1 cellular context compared by ENCODE assay signal in the genomic region with DNA sequence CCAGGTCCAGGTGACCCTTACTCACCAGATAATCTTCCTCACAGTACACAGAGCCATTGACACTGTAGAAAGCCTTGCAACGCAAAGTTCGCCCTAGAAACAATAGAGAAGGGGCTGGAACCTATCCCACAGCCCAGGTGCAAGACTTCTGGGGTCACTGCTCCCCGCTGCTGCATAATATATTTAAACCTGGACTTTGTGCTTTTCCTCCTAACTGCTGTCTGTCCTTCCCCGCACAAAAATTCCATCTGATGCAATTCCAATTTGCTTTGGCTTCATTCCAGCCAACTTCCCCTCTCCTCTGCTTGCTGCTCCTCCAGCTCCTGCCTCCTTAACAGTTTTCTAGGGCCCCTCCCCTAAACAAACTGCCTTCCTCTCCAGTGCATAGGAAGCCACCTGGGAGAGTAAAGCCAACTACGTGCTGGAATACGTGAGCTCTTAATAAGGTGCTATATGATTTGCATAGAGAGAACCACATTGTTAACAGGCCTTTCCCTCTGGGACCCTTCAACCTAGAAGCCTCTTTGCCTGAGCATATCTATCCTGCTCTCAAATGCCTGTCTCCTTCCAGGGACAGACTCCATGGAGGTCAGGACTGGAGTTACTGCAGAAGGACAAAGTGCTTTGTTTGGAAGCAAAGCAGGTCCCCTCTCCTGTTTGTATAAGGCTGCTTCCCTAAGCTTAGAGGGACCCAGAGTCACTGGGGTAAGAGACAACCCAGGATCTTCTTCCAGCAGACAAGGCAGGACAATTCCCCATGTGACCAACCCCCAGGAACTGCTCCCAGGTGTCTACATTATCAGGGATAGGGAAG.
TF ChIP-seq lines count a peak whose summit lies in the region.

No MANE protein-coding gene starts in this region.

TF ChIP-seq in HepG2, 621 proteins besides CTCF, POLR2A, EP300 and RAD21 (continued from another document and continues in another):
- TF ChIP-seq, protein P1, sequence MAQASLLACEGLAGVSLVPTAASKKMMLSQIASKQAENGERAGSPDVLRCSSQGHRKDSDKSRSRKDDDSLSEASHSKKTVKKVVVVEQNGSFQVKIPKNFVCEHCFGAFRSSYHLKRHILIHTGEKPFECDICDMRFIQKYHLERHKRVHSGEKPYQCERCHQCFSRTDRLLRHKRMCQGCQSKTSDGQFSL (CRISPR knock-in tag; IDR thresholded peaks at IDR 0.05) = no peak
- TF ChIP-seq TBL1XR1 (IDR thresholded peaks at IDR 0.05; ENCODE audit: borderline replicate concordance, low read length, partially characterized antibody) = peak; percentile 90
- TF ChIP-seq TP53 (CRISPR knock-in tag; conservative IDR thresholded peaks at IDR 0.05) = no peak
- no peak for TF ChIP-seq ZSCAN20 (CRISPR knock-in tag; IDR thresholded peaks at IDR 0.05; ENCODE audit: borderline replicate concordance)
- TF ChIP-seq, protein P2, sequence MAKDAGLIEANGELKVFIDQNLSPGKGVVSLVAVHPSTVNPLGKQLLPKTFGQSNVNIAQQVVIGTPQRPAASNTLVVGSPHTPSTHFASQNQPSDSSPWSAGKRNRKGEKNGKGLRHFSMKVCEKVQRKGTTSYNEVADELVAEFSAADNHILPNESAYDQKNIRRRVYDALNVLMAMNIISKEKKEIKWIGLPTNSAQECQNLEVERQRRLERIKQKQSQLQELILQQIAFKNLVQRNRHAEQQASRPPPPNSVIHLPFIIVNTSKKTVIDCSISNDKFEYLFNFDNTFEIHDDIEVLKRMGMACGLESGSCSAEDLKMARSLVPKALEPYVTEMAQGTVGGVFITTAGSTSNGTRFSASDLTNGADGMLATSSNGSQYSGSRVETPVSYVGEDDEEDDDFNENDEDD (CRISPR knock-in tag; IDR thresholded peaks at IDR 0.05; ENCODE audit: borderline replicate concordance) = peak; percentile 19; the same call in 1 of the 2 replicates
- TF ChIP-seq, protein P3, sequence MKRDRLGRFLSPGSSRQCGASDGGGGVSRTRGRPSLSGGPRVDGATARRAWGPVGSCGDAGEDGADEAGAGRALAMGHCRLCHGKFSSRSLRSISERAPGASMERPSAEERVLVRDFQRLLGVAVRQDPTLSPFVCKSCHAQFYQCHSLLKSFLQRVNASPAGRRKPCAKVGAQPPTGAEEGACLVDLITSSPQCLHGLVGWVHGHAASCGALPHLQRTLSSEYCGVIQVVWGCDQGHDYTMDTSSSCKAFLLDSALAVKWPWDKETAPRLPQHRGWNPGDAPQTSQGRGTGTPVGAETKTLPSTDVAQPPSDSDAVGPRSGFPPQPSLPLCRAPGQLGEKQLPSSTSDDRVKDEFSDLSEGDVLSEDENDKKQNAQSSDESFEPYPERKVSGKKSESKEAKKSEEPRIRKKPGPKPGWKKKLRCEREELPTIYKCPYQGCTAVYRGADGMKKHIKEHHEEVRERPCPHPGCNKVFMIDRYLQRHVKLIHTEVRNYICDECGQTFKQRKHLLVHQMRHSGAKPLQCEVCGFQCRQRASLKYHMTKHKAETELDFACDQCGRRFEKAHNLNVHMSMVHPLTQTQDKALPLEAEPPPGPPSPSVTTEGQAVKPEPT (CRISPR knock-in tag; IDR thresholded peaks at IDR 0.05; ENCODE audit: low read depth) = peak; percentile 99
- TF ChIP-seq, protein P4, sequence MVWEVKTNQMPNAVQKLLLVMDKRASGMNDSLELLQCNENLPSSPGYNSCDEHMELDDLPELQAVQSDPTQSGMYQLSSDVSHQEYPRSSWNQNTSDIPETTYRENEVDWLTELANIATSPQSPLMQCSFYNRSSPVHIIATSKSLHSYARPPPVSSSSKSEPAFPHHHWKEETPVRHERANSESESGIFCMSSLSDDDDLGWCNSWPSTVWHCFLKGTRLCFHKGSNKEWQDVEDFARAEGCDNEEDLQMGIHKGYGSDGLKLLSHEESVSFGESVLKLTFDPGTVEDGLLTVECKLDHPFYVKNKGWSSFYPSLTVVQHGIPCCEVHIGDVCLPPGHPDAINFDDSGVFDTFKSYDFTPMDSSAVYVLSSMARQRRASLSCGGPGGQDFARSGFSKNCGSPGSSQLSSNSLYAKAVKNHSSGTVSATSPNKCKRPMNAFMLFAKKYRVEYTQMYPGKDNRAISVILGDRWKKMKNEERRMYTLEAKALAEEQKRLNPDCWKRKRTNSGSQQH (CRISPR knock-in tag; IDR thresholded peaks at IDR 0.05; ENCODE audit: low read depth) = 0 out of 2 replicates have a peak, but pooled peaks have one; percentile 59
- TF ChIP-seq, protein P5, sequence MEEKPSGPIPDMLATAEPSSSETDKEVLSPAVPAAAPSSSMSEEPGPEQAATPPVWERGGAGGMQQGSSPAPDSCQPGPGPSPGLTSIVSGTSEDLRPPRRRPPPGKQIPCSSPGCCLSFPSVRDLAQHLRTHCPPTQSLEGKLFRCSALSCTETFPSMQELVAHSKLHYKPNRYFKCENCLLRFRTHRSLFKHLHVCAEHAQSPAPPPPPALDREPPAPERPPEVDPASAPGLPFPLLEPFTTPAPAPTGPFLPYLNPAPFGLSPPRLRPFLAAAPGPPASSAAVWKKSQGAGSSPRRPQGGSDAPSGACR (CRISPR knock-in tag; IDR thresholded peaks at IDR 0.05) = no peak
- TF ChIP-seq GATA4 (IDR thresholded peaks at IDR 0.05; ENCODE audit: borderline replicate concordance, low read depth) = peak; percentile 79; the same call in 1 of the 2 replicates
- TF ChIP-seq AGO2 (optimal IDR thresholded peaks at IDR 0.05; ENCODE audit: low read depth, low read length) = peak; percentile 10
- TF ChIP-seq, protein P6, sequence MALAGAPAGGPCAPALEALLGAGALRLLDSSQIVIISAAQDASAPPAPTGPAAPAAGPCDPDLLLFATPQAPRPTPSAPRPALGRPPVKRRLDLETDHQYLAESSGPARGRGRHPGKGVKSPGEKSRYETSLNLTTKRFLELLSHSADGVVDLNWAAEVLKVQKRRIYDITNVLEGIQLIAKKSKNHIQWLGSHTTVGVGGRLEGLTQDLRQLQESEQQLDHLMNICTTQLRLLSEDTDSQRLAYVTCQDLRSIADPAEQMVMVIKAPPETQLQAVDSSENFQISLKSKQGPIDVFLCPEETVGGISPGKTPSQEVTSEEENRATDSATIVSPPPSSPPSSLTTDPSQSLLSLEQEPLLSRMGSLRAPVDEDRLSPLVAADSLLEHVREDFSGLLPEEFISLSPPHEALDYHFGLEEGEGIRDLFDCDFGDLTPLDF (CRISPR knock-in tag; IDR thresholded peaks at IDR 0.05) = no peak
- TF ChIP-seq, protein P7, sequence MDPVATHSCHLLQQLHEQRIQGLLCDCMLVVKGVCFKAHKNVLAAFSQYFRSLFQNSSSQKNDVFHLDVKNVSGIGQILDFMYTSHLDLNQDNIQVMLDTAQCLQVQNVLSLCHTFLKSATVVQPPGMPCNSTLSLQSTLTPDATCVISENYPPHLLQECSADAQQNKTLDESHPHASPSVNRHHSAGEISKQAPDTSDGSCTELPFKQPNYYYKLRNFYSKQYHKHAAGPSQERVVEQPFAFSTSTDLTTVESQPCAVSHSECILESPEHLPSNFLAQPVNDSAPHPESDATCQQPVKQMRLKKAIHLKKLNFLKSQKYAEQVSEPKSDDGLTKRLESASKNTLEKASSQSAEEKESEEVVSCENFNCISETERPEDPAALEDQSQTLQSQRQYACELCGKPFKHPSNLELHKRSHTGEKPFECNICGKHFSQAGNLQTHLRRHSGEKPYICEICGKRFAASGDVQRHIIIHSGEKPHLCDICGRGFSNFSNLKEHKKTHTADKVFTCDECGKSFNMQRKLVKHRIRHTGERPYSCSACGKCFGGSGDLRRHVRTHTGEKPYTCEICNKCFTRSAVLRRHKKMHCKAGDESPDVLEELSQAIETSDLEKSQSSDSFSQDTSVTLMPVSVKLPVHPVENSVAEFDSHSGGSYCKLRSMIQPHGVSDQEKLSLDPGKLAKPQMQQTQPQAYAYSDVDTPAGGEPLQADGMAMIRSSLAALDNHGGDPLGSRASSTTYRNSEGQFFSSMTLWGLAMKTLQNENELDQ (CRISPR knock-in tag; IDR thresholded peaks at IDR 0.05; ENCODE audit: borderline replicate concordance) = peak; percentile 57; the same call in 1 of the 2 replicates
- no peak for TF ChIP-seq HIVEP1 (CRISPR knock-in tag; IDR thresholded peaks at IDR 0.05)
- TF ChIP-seq SRSF9 (IDR thresholded peaks at IDR 0.05; ENCODE audit: borderline replicate concordance, insufficient read depth, low read depth, low read length, poor library complexity, severe bottlenecking) = no peak
- TF ChIP-seq, protein P8, sequence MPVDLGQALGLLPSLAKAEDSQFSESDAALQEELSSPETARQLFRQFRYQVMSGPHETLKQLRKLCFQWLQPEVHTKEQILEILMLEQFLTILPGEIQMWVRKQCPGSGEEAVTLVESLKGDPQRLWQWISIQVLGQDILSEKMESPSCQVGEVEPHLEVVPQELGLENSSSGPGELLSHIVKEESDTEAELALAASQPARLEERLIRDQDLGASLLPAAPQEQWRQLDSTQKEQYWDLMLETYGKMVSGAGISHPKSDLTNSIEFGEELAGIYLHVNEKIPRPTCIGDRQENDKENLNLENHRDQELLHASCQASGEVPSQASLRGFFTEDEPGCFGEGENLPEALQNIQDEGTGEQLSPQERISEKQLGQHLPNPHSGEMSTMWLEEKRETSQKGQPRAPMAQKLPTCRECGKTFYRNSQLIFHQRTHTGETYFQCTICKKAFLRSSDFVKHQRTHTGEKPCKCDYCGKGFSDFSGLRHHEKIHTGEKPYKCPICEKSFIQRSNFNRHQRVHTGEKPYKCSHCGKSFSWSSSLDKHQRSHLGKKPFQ (CRISPR knock-in tag; IDR thresholded peaks at IDR 0.05; ENCODE audit: insufficient replicate concordance) = no peak
- no peak for TF ChIP-seq TGIF2 (CRISPR knock-in tag; IDR thresholded peaks at IDR 0.05)
- peak; percentile 78 for TF ChIP-seq GATAD1 (CRISPR knock-in tag; IDR thresholded peaks at IDR 0.05)
- TF ChIP-seq, protein P9, sequence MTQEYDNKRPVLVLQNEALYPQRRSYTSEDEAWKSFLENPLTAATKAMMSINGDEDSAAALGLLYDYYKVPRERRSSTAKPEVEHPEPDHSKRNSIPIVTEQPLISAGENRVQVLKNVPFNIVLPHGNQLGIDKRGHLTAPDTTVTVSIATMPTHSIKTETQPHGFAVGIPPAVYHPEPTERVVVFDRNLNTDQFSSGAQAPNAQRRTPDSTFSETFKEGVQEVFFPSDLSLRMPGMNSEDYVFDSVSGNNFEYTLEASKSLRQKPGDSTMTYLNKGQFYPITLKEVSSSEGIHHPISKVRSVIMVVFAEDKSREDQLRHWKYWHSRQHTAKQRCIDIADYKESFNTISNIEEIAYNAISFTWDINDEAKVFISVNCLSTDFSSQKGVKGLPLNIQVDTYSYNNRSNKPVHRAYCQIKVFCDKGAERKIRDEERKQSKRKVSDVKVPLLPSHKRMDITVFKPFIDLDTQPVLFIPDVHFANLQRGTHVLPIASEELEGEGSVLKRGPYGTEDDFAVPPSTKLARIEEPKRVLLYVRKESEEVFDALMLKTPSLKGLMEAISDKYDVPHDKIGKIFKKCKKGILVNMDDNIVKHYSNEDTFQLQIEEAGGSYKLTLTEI (CRISPR knock-in tag; conservative IDR thresholded peaks at IDR 0.05) = no peak
- peak; percentile 95 for TF ChIP-seq ZNF619 (CRISPR knock-in tag; IDR thresholded peaks at IDR 0.05)
- TF ChIP-seq KMT2B (CRISPR knock-in tag; IDR thresholded peaks at IDR 0.05) = peak; percentile 84
- TF ChIP-seq, protein P10, sequence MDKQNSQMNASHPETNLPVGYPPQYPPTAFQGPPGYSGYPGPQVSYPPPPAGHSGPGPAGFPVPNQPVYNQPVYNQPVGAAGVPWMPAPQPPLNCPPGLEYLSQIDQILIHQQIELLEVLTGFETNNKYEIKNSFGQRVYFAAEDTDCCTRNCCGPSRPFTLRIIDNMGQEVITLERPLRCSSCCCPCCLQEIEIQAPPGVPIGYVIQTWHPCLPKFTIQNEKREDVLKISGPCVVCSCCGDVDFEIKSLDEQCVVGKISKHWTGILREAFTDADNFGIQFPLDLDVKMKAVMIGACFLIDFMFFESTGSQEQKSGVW (CRISPR knock-in tag; IDR thresholded peaks at IDR 0.05; ENCODE audit: borderline replicate concordance) = no peak
- TF ChIP-seq RBM39 (IDR thresholded peaks at IDR 0.05; ENCODE audit: low read depth, low read length, poor library complexity, severe bottlenecking) = no peak
- TF ChIP-seq RBM22 (optimal IDR thresholded peaks at IDR 0.05; ENCODE audit: low read length) = peak; percentile 16
- no peak for TF ChIP-seq HES4 (CRISPR knock-in tag; IDR thresholded peaks at IDR 0.05; ENCODE audit: borderline replicate concordance)
- TF ChIP-seq ZNF224 (CRISPR knock-in tag; IDR thresholded peaks at IDR 0.05) = no peak
- peak; percentile 20; the same call in 1 of the 2 replicates for TF ChIP-seq ZNF720 (CRISPR knock-in tag; IDR thresholded peaks at IDR 0.05)
- no peak for TF ChIP-seq ZSCAN21 (CRISPR knock-in tag; IDR thresholded peaks at IDR 0.05; ENCODE audit: borderline replicate concordance)
- TF ChIP-seq PCBP2 (optimal IDR thresholded peaks at IDR 0.05; ENCODE audit: low read depth, low read length, poor library complexity, severe bottlenecking) = peak; percentile 16
- TF ChIP-seq, protein P11, sequence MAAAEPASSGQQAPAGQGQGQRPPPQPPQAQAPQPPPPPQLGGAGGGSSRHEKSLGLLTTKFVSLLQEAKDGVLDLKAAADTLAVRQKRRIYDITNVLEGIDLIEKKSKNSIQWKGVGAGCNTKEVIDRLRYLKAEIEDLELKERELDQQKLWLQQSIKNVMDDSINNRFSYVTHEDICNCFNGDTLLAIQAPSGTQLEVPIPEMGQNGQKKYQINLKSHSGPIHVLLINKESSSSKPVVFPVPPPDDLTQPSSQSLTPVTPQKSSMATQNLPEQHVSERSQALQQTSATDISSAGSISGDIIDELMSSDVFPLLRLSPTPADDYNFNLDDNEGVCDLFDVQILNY (CRISPR knock-in tag; conservative IDR thresholded peaks at IDR 0.05) = no peak
- TF ChIP-seq JUN (CRISPR knock-in tag; IDR thresholded peaks at IDR 0.05) = peak; percentile 95
- peak; percentile 80 for TF ChIP-seq ZNF335 (CRISPR knock-in tag; IDR thresholded peaks at IDR 0.05)
- TF ChIP-seq, protein P12, sequence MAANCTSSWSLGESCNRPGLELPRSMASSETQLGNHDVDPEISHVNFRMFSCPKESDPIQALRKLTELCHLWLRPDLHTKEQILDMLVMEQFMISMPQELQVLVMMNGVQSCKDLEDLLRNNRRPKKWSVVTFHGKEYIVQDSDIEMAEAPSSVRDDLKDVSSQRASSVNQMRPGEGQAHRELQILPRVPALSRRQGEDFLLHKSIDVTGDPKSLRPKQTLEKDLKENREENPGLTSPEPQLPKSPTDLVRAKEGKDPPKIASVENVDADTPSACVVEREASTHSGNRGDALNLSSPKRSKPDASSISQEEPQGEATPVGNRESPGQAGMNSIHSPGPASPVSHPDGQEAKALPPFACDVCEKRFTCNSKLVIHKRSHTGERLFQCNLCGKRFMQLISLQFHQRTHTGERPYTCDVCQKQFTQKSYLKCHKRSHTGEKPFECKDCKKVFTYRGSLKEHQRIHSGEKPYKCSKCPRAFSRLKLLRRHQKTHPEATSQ (CRISPR knock-in tag; IDR thresholded peaks at IDR 0.05; ENCODE audit: borderline replicate concordance) = no peak
- peak; percentile 81; the same call in 1 of the 2 replicates for TF ChIP-seq TOE1 (CRISPR knock-in tag; IDR thresholded peaks at IDR 0.05)
- peak; percentile 99 for TF ChIP-seq CEBPG (CRISPR knock-in tag; IDR thresholded peaks at IDR 0.05)
- TF ChIP-seq, protein P13, sequence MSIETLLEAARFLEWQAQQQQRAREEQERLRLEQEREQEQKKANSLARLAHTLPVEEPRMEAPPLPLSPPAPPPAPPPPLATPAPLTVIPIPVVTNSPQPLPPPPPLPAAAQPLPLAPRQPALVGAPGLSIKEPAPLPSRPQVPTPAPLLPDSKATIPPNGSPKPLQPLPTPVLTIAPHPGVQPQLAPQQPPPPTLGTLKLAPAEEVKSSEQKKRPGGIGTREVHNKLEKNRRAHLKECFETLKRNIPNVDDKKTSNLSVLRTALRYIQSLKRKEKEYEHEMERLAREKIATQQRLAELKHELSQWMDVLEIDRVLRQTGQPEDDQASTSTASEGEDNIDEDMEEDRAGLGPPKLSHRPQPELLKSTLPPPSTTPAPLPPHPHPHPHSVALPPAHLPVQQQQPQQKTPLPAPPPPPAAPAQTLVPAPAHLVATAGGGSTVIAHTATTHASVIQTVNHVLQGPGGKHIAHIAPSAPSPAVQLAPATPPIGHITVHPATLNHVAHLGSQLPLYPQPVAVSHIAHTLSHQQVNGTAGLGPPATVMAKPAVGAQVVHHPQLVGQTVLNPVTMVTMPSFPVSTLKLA (IDR thresholded peaks at IDR 0.05) = 0 out of 2 replicates have a peak, but pooled peaks have one; percentile 37
- no peak for TF ChIP-seq ZSCAN12 (CRISPR knock-in tag; IDR thresholded peaks at IDR 0.05)
